In genomic region chr20:32521780-32522524, GRCh38 we compare ENCODE assay signal across 8 cellular contexts.
DNase-seq lines count a peak whose midpoint lies in the region; ATAC-seq, FAIRE-seq and TF ChIP-seq lines count a peak whose summit lies in the region.

No MANE protein-coding gene starts in this region.

- ATAC-seq in activated CD4-positive, CD25-positive, alpha-beta regulatory T cell treated with anti-CD3 and anti-CD28 coated beads, Interleukin-2, amount 50 U/mL, for 24 hours: peak; percentile 82 to 84
- no peak for ATAC-seq in GM21529 (IDR thresholded peaks at IDR 0.05; ENCODE audit: unreplicated experiment)

- no peak overlapping the region for H3K27ac ChIP-seq in AG04450 (ENCODE audit: low read depth, low read length)

- H3K9me3 ChIP-seq in AG04450 (ENCODE audit: control insufficient read depth, insufficient read depth, low read length): no peaks in the 10 kb centered on the region; the same call in 1 of the 2 replicates

- CTCF ChIA-PET in AG04450 (lab: Charles Lee): interaction anchor here (0.5 to 11.4 kb wide), 8 partner anchors 8 to 257 kb away, joined by 3 to 242 read pairs (median 4); no protein-coding TSS in a partner anchor

- peak; percentile 78 for FAIRE-seq in GM18507 (lab: Jason Lieb, UNC)

- H3K27me3 ChIP-seq in AG04450 (ENCODE audit: control insufficient read depth, insufficient read depth, low read length): no peaks in the 10 kb centered on the region

- TF ChIP-seq CTCF in AG04450 (IDR thresholded peaks at IDR 0.05; ENCODE audit: low read depth, low read length): peak; percentile 88

- no peak overlapping the region for H3K4me3 ChIP-seq in AG04450 (ENCODE audit: low read depth, low read length)

- POLR2A ChIA-PET in AG04450 (lab: Yijun Ruan, JAX): interaction anchor here (0.6 to 2.1 kb wide), 2 partner anchors 131 to 216 kb away, joined by 3 to 6 read pairs; no protein-coding TSS in a partner anchor

- DNase-seq in AG04450 (ENCODE audit: low read depth, low spot score): no peak
- DNase-seq in GM18507 (ENCODE audit: extremely low spot score, insufficient read length, low read depth): peak; percentile 51
- peak; percentile 75 for DNase-seq in NCI-H2171 (lab: John Stamatoyannopoulos, UW)
- peak; percentile 60 for DNase-seq in central memory CD4-positive, alpha-beta T cell
- DNase-seq in kidney glomerular epithelial cell (lab: John Stamatoyannopoulos, UW): peak; percentile 44
- peak in 2 of 3 donors; percentile 44 to 61 for DNase-seq in stimulated activated CD4-positive, alpha-beta T cell treated with anti-CD3 and anti-CD28 coated beads, TNF-alpha, amount 100 ng/mL, for 1 hour (ENCODE audit: low read depth in 3 of 3, low spot score in 1 of 3)
